ENCODE assay signal across 15 cellular contexts in genomic region chr17:81542431-81543338, GRCh38. TPM values are rescaled to one million over a fixed set of nuclear protein-coding genes. Genes with fewer than 3 reads are reported as not detected.
A peak's percentile ranks its signal among the peaks of the same experiment; 100 is the strongest.
DNase-seq lines count a peak whose midpoint lies in the region; ATAC-seq and TF ChIP-seq lines count a peak whose summit lies in the region.
"Had no signal": no experiment of that assay in that cellular context is flagged by ENCODE, and none has a peak within 500 bp of the region (broad histone marks: within the 10 kb centered on the region; RNA-seq: fewer than 3 reads in every experiment).

No MANE protein-coding gene starts in this region.

- no peak overlapping the region for H3K4me3 Mint-ChIP-seq in mesothelial cell of epicardium

- H3K4me1 Mint-ChIP-seq in mesothelial cell of epicardium: no peaks in the 10 kb centered on the region

- H3K4me1 ChIP-seq in left ventricle myocardium inferior: peaks cover 20% of the 10 kb centered on the region

- CTCF ChIA-PET in RWPE1 (lab: Yijun Ruan, JAX): no interaction called here

- TF ChIP-seq CTCF in left ventricle myocardium inferior (IDR thresholded peaks at IDR 0.05; ENCODE audit: borderline replicate concordance) (no peak), RWPE1 (conservative IDR thresholded peaks at IDR 0.05; ENCODE audit: low read depth) (no peak), mesothelial cell of epicardium (IDR thresholded peaks at IDR 0.05; ENCODE audit: unreplicated experiment) (no peak)

- no peaks in the 10 kb centered on the region for H3K9me3 Mint-ChIP-seq in mesothelial cell of epicardium

- DNase-seq in left ventricle myocardium inferior: no peak
- DNase-seq in Right ventricle myocardium superior: no peak
- DNase-seq in RWPE1 (ENCODE audit: low spot score): no peak
- no peak for DNase-seq in mesothelial cell of epicardium (ENCODE audit: low spot score in 2 of 2, unreplicated experiment in 2 of 2)
- DNase-seq in NCI-H146 (lab: John Stamatoyannopoulos, UW): no peak
- DNase-seq in ACHN: no peak
- DNase-seq: DMS79 treated with DMSO at 0.1 percent for 48 hours, GM23248, KBM-7, NCI-H1105, NCI-H1694, NCI-H748 treated with DMSO at 0.1 percent for 48 hours, SW 1271 had no signal

- POLR2A ChIA-PET in RWPE1 (lab: Yijun Ruan, JAX; ENCODE audit: low non-redundant PET): no interaction called here

- H3K27ac ChIP-seq in left ventricle myocardium inferior (replicated peaks): peak overlapping the region; percentile 63
- H3K27ac ChIP-seq in RWPE1: peak overlapping the region; percentile 52
- H3K27ac ChIP-seq: C4-2B, GM23248 had no signal

- H3K27me3 ChIP-seq in left ventricle myocardium inferior (ENCODE audit: low read depth): peaks cover 7% of the 10 kb centered on the region

- peak overlapping the region; percentile 11 for H3K27ac Mint-ChIP-seq in mesothelial cell of epicardium

- H3K9me3 ChIP-seq in left ventricle myocardium inferior (replicated peaks): no peaks in the 10 kb centered on the region

- ATAC-seq in Right ventricle myocardium superior (ENCODE audit: poor library complexity) (no peak), HG02852 (IDR thresholded peaks at IDR 0.05; ENCODE audit: unreplicated experiment) (no peak)

- intact Hi-C loops in left ventricle myocardium inferior (cut with micrococcal nuclease) (no loop called here), Right ventricle myocardium superior (cut with DNase I) (no loop called here)

- in situ Hi-C loops in ACHN (cut with HindIII; ENCODE audit: low pct_ligation_motif_present, low pct_unique_long_range_greater_than_20kb, low sequenced_read_pairs): no loop called here

- H3K27me3 Mint-ChIP-seq in mesothelial cell of epicardium (ENCODE audit: low read depth): peaks cover 6% of the 10 kb centered on the region

- peaks cover 91% of the 10 kb centered on the region for H3K36me3 ChIP-seq in left ventricle myocardium inferior

- H3K4me3 ChIP-seq in left ventricle myocardium inferior: no peak overlapping the region
- H3K4me3 ChIP-seq: GM23248 had no signal

- peaks cover 5% of the 10 kb centered on the region for H3K36me3 Mint-ChIP-seq in mesothelial cell of epicardium

RNA-seq across cellular contexts. Expression of gene FAAP100, which starts 9.5 kb away (rescaled TPM):
- total RNA-seq in left ventricle myocardium inferior (15.9 TPM), Right ventricle myocardium superior (13.0 TPM), mesothelial cell of epicardium (35.4 to 37.2 TPM (median 36.0 TPM) in 3 replicates)

RNA-seq across cellular contexts. Expression of gene FSCN2, which starts 14.5 kb away (rescaled TPM):
- 0.38 TPM for total RNA-seq in left ventricle myocardium inferior
- 0.19 TPM for total RNA-seq in Right ventricle myocardium superior
- total RNA-seq in mesothelial cell of epicardium: 13.0 to 17.3 TPM (median 13.3 TPM) in 3 replicates

RNA-seq across cellular contexts. Expression of gene ACTG1, which starts 30.1 kb away (rescaled TPM):
- total RNA-seq in left ventricle myocardium inferior (342 TPM), Right ventricle myocardium superior (369 TPM), mesothelial cell of epicardium (4,391 to 4,678 TPM (median 4,589 TPM) in 3 replicates)

Comparison
In these comparisons a context has a peak if more than half of its experiments do, and no peak if none do; other contexts are left out.
1. RNA of gene FSCN2, which starts 14.5 kb away (total RNA-seq): 13.0 to 17.3 TPM in mesothelial cell of epicardium; 0.38 TPM in left ventricle myocardium inferior (single experiment) and 0.19 TPM in Right ventricle myocardium superior (single experiment); every median in the first group is over 10 times any median in the second.
2. RNA of gene ACTG1, which starts 30.1 kb away (total RNA-seq): 4,391 to 4,678 TPM in mesothelial cell of epicardium; 369 TPM in Right ventricle myocardium superior (single experiment) and 342 TPM in left ventricle myocardium inferior (single experiment); every median in the first group is over 10 times any median in the second.